ENCODE assay signal across 24 cellular contexts in genomic region chr7:34659676-34660075, GRCh38. TPM values are rescaled to one million over a fixed set of nuclear protein-coding genes. Genes with fewer than 3 reads are reported as not detected.
DNase-seq lines count a peak whose midpoint lies in the region; ATAC-seq, FAIRE-seq and TF ChIP-seq lines count a peak whose summit lies in the region.
"Had no signal": no experiment of that assay in that cellular context is flagged by ENCODE, and none has a peak within 500 bp of the region (broad histone marks: within the 10 kb centered on the region; RNA-seq: fewer than 3 reads in every experiment).

No MANE protein-coding gene starts in this region.

- no peak overlapping the region for H3K14ac ChIP-seq in H1 (ENCODE audit: insufficient read length)

- H4K8ac ChIP-seq in H1 (ENCODE audit: extremely low read depth, insufficient read depth, low read length), result no peak overlapping the region

- no peak overlapping the region for H2BK5ac ChIP-seq in H1 (ENCODE audit: low read depth, low read length)

- H3K36me3 ChIP-seq in GM23338 (ENCODE audit: insufficient read depth) (no peaks in the 10 kb centered on the region), H1 (ENCODE audit: control insufficient read depth in 2 of 4, insufficient read depth in 4 of 4, low read length in 3 of 4) (no peaks in the 10 kb centered on the region), smooth muscle cell (ENCODE audit: low read depth) (no peaks in the 10 kb centered on the region)

- H2BK120ac ChIP-seq in H1 (replicated peaks; ENCODE audit: low read depth, low read length), result no peak overlapping the region

- H4K5ac ChIP-seq in H1 (ENCODE audit: insufficient read length, low read depth, low read length), result no peak overlapping the region

- H3K27ac ChIP-seq in right cardiac atrium (ENCODE audit: low read length), result no peak overlapping the region
- H3K27ac ChIP-seq in GM23338 (ENCODE audit: low read depth), result no peak overlapping the region
- no peak overlapping the region for H3K27ac ChIP-seq in H1 (ENCODE audit: low read depth, low read length)
- H3K27ac ChIP-seq in smooth muscle cell (ENCODE audit: low read depth), result no peak overlapping the region

- no peaks in the 10 kb centered on the region for H3F3A ChIP-seq in GM23338 (replicated peaks; ENCODE audit: low read depth)
- no peaks in the 10 kb centered on the region for H3F3A ChIP-seq in smooth muscle cell (ENCODE audit: low read depth)

- no peaks in the 10 kb centered on the region for H4K20me1 ChIP-seq in GM23338 (replicated peaks; ENCODE audit: insufficient read depth)
- H4K20me1 ChIP-seq in H1 (replicated peaks in 1 of 2; ENCODE audit: control insufficient read depth in 1 of 2, insufficient read depth in 2 of 2, low read length in 2 of 2), result no peaks in the 10 kb centered on the region
- H4K20me1 ChIP-seq in smooth muscle cell (ENCODE audit: low read depth), result no peaks in the 10 kb centered on the region

- POLR2A ChIA-PET in H1 (lab: Charles Lee; ENCODE audit: partially characterized antibody), result no interaction called here

- H3K4ac ChIP-seq in H1 (replicated peaks; ENCODE audit: insufficient read length, low read depth, low read length), result no peak overlapping the region

- TF ChIP-seq CTCF in GM23338 (conservative IDR thresholded peaks at IDR 0.05; ENCODE audit: low read depth in 2 of 2) (no peak), H1 (IDR thresholded peaks at IDR 0.05; ENCODE audit: control extremely low read depth in 1 of 3, insufficient read depth in 1 of 3, low read depth in 1 of 3, low read length in 3 of 3) (no peak), smooth muscle cell (IDR thresholded peaks at IDR 0.05; ENCODE audit: borderline replicate concordance, insufficient read depth, poor library complexity, severe bottlenecking) (no peak)

- H3K56ac ChIP-seq in H1 (replicated peaks; ENCODE audit: insufficient read length, low read depth, low read length), result no peak overlapping the region

- H3K4me2 ChIP-seq in GM23338 (peak overlapping the region; percentile 66), H1 (ENCODE audit: insufficient read depth in 1 of 2, low read depth in 2 of 2, low read length in 2 of 2) (no peak overlapping the region), smooth muscle cell (peak overlapping the region; percentile 30)

- H3K9ac ChIP-seq in H1 (replicated peaks in 1 of 4; ENCODE audit: extremely low read depth in 1 of 4, low read depth in 3 of 4, low read length in 3 of 4) (no peak overlapping the region), smooth muscle cell (ENCODE audit: low read depth) (no peak overlapping the region)

- TF ChIP-seq EP300 in H1 (IDR thresholded peaks at IDR 0.05; ENCODE audit: borderline replicate concordance in 1 of 2, low read depth in 2 of 2, low read length in 2 of 2), result no peak

- H3K4me3 ChIP-seq in right cardiac atrium (ENCODE audit: low read length), result no peak overlapping the region
- no peak overlapping the region for H3K4me3 ChIP-seq in GM23338
- no peak overlapping the region for H3K4me3 ChIP-seq in H1 (ENCODE audit: extremely low read depth in 1 of 4, insufficient read depth in 2 of 4, low read depth in 3 of 4, low read length in 4 of 4)
- no peak overlapping the region for H3K4me3 ChIP-seq in smooth muscle cell

- H3K9me2 ChIP-seq in GM23338 (ENCODE audit: insufficient read depth), result peaks cover 15% of the 10 kb centered on the region

- CTCF ChIA-PET in H1 (lab: Charles Lee; ENCODE audit: partially characterized antibody), result interaction anchor here (1.0 to 8.1 kb wide), 2 partner anchors 15 to 64 kb away, joined by 3 to 61 read pairs; no protein-coding TSS in a partner anchor

- peak overlapping the region; percentile 21; the same call in 1 of the 2 replicates for H2AFZ ChIP-seq in GM23338
- no peak overlapping the region for H2AFZ ChIP-seq in H1 (ENCODE audit: low read length)
- H2AFZ ChIP-seq in smooth muscle cell (ENCODE audit: low read depth), result no peak overlapping the region

- H3K9me3 ChIP-seq in right cardiac atrium (ENCODE audit: control insufficient read depth, low read length) (no peaks in the 10 kb centered on the region), H1 (ENCODE audit: insufficient read depth in 2 of 2, low read depth in 1 of 2, low read length in 1 of 2) (0 out of 4 replicates have a peak, but pooled peaks cover 0 to 2% of the 10 kb centered on the region in 2 experiments), smooth muscle cell (replicated peaks; ENCODE audit: low read depth) (no peaks in the 10 kb centered on the region)

- ATAC-seq in Right ventricle myocardium superior (ENCODE audit: poor library complexity), result peak; percentile 66
- no peak for ATAC-seq in right cardiac atrium
- no peak for ATAC-seq in GM23338
- no peak for ATAC-seq in HG03469 (IDR thresholded peaks at IDR 0.05; ENCODE audit: unreplicated experiment)

- no peak overlapping the region for H2BK12ac ChIP-seq in H1 (ENCODE audit: low read depth, low read length)

- H3K18ac ChIP-seq in H1 (ENCODE audit: extremely low read depth, low read length), result no peak overlapping the region

- H3K23me2 ChIP-seq in H1 (ENCODE audit: low read depth, low read length), result no peaks in the 10 kb centered on the region

- H3K4me1 Mint-ChIP-seq in GM23338, result peaks cover 48% of the 10 kb centered on the region
- H3K4me1 Mint-ChIP-seq: CD4-positive, alpha-beta memory T cell had no signal

- H3K27ac Mint-ChIP-seq in GM23338, result no peak overlapping the region
- H3K27ac Mint-ChIP-seq: CD4-positive, alpha-beta memory T cell had no signal

- H3K27me3 Mint-ChIP-seq in GM23338 (ENCODE audit: insufficient read depth, low read depth, poor library complexity), result peaks cover 11% of the 10 kb centered on the region

- DNase-seq in Right ventricle myocardium superior, result no peak
- DNase-seq in right cardiac atrium, result no peak
- DNase-seq in GM23338 (ENCODE audit: low spot score), result no peak
- no peak for DNase-seq in H1 (ENCODE audit: low read depth in 1 of 2, low spot score in 2 of 2)
- DNase-seq in smooth muscle cell (lab: John Stamatoyannopoulos, UW; ENCODE audit: unreplicated experiment), result no peak
- no peak for DNase-seq in HUDEP-2 (lab: John Stamatoyannopoulos, UW; ENCODE audit: unreplicated experiment in 76 of 76)
- DNase-seq: C1 segment of cervical spinal cord; Calu3; CD4-positive, alpha-beta memory T cell; COR-L47; DMS53; DMS79 treated with DMSO at 0.1 percent for 48 hours; GF-D8; GOT3; H7; HCEC 1CT had no signal

- intact Hi-C loops in Right ventricle myocardium superior (cut with DNase I) (no loop called here), right cardiac atrium (cut with DNase I) (no loop called here)

- no peak for FAIRE-seq in H1 (lab: Jason Lieb, UNC)
- FAIRE-seq: GM12891, GM18507 had no signal

- no peaks in the 10 kb centered on the region for H3K36me3 Mint-ChIP-seq in GM23338 (ENCODE audit: low read depth)
- H3K36me3 Mint-ChIP-seq: CD4-positive, alpha-beta memory T cell had no signal

- H2BK15ac ChIP-seq in H1 (ENCODE audit: low read length), result no peak overlapping the region

- H2BK20ac ChIP-seq in H1 (ENCODE audit: low read length), result 0 out of 2 replicates have a peak overlapping the region, but pooled peaks have one; percentile 18

- no peaks in the 10 kb centered on the region for H3K27me3 ChIP-seq in right cardiac atrium (ENCODE audit: control insufficient read depth, insufficient read depth)
- H3K27me3 ChIP-seq in GM23338 (ENCODE audit: insufficient read depth), result no peaks in the 10 kb centered on the region
- peaks cover 0 to 11% (median 1%) of the 10 kb centered on the region in 4 experiments; a peak in 2 of 7 replicates for H3K27me3 ChIP-seq in H1 (replicated peaks in 1 of 4; ENCODE audit: control insufficient read depth in 3 of 4, extremely low read depth in 1 of 4, insufficient read depth in 3 of 4, low read length in 3 of 4)
- H3K27me3 ChIP-seq in smooth muscle cell (ENCODE audit: low read depth), result no peaks in the 10 kb centered on the region

- H3K4me3 Mint-ChIP-seq in GM23338, result no peak overlapping the region
- H3K4me3 Mint-ChIP-seq: CD4-positive, alpha-beta memory T cell had no signal

- H3K4me1 ChIP-seq in right cardiac atrium (ENCODE audit: control insufficient read depth, insufficient read depth, low read length) (no peaks in the 10 kb centered on the region), GM23338 (ENCODE audit: insufficient read depth) (peaks cover 29% of the 10 kb centered on the region), H1 (replicated peaks in 1 of 4; ENCODE audit: control insufficient read depth in 3 of 4, insufficient read depth in 4 of 4, low read length in 3 of 4) (peaks cover 0 to 14% (median 11%) of the 10 kb centered on the region in 4 experiments; a peak in 5 of 7 replicates), smooth muscle cell (ENCODE audit: low read depth) (peaks cover 7% of the 10 kb centered on the region)

- no peak for TF ChIP-seq RAD21 in H1 (IDR thresholded peaks at IDR 0.05 in 1 of 2, conservative IDR thresholded peaks at IDR 0.05 in 1 of 2; ENCODE audit: low read depth in 2 of 2, low read length in 2 of 2)

- H2AK5ac ChIP-seq in H1 (ENCODE audit: low read depth, low read length), result no peak overlapping the region

- 17% methylated on average over 3 of the region's 3 CpGs for WGBS in right cardiac atrium
- 34% methylated on average over 3 of the region's 3 CpGs; no CpG with 5 or more reads in 1 of the 2 experiments for WGBS in H1 (ENCODE audit: extremely low coverage in 1 of 2, insufficient coverage in 1 of 2, insufficient read length in 1 of 2, insufficient replicate concordance in 2 of 2, low coverage in 1 of 2, low lambda C conversion rate in 2 of 2, missing lambda C conversion rate in 1 of 2), 2 experiments
- WGBS in smooth muscle cell (ENCODE audit: low lambda C conversion rate), result 31% methylated on average over 3 of the region's 3 CpGs

- H3K23ac ChIP-seq in H1 (ENCODE audit: insufficient read length), result no peak overlapping the region

- no peak for TF ChIP-seq POLR2A in H1 (IDR thresholded peaks at IDR 0.05; ENCODE audit: control extremely low read depth in 1 of 2, low read depth in 2 of 2, low read length in 2 of 2)

- H4K91ac ChIP-seq in H1 (replicated peaks; ENCODE audit: insufficient read length, low read length), result no peak overlapping the region

- H3K79me1 ChIP-seq in H1 (ENCODE audit: low read depth, low read length), result no peaks in the 10 kb centered on the region

- no peaks in the 10 kb centered on the region; the same call in 1 of the 3 replicates for H3K9me3 Mint-ChIP-seq in GM23338

- H3K79me2 ChIP-seq in GM23338 (replicated peaks; ENCODE audit: insufficient read depth), result no peaks in the 10 kb centered on the region
- no peaks in the 10 kb centered on the region for H3K79me2 ChIP-seq in H1 (ENCODE audit: control insufficient read depth in 1 of 2, insufficient read depth in 2 of 2, low read length in 2 of 2)
- H3K79me2 ChIP-seq in smooth muscle cell (ENCODE audit: low read depth), result no peaks in the 10 kb centered on the region

RNA-seq across cellular contexts. Expression of gene NPSR1, which starts 1.7 kb away (rescaled TPM):
- total RNA-seq in Right ventricle myocardium superior (not detected), right cardiac atrium (not detected), smooth muscle cell (not detected in 2 replicates)
- polyA plus RNA-seq in right cardiac atrium (not detected), GM23338 (2016; fragmentation: Nextera tagmentation; extraction: Ambion mirVana) (not detected in 2 replicates), H1 (2011; rRNA removed) (not detected in 2 replicates), smooth muscle cell (not detected in 2 replicates)
- total RNA-seq in GM23338 (2014; rRNA removed; shearing (Covaris generic)), result not detected in 2 replicates
- not detected in 2 replicates for total RNA-seq in H1 (2021; fragmentation: NEBNext Ultra II Directional; extraction: Animal tissue kit (Norgen Biotek cat#: 25700))
- polyA plus RNA-seq in H1 (2011; cell fraction: cytosol; rRNA removed), result not detected
- not detected for polyA plus RNA-seq in H1 (2011; cell fraction: nucleus; rRNA removed)
- not detected in 4 replicates for polyA plus RNA-seq in H1 (2012, experiment 1 of 2)
- not detected for polyA plus RNA-seq in H1 (2012, experiment 2 of 2)
- polyA plus RNA-seq in H1 (2013, experiment 1 of 2), result not detected
- not detected for polyA plus RNA-seq in H1 (2013, experiment 2 of 2)
- not detected in 2 replicates for polyA minus RNA-seq in H1 (2011; rRNA and poly(A)+ RNA removed)
- not detected for polyA minus RNA-seq in H1 (2011; cell fraction: cytosol; rRNA and poly(A)+ RNA removed)
- not detected for polyA minus RNA-seq in H1 (2011; cell fraction: nucleus; rRNA and poly(A)+ RNA removed)
- total RNA-seq: A172; A673; Calu3; CD4-positive, alpha-beta memory T cell; Daoy; G401; H7 had no signal
- polyA plus RNA-seq: BJ; CD4-positive, alpha-beta memory T cell had no signal

Comparison
In these comparisons a context has a peak if more than half of its experiments do, and no peak if none do; other contexts are left out.
1. H3K4me2 ChIP-seq: peak in GM23338 (single experiment) and smooth muscle cell (single experiment); none in H1 (0 of 2).